18 cellular contexts compared by ENCODE assay signal in the genomic region with DNA sequence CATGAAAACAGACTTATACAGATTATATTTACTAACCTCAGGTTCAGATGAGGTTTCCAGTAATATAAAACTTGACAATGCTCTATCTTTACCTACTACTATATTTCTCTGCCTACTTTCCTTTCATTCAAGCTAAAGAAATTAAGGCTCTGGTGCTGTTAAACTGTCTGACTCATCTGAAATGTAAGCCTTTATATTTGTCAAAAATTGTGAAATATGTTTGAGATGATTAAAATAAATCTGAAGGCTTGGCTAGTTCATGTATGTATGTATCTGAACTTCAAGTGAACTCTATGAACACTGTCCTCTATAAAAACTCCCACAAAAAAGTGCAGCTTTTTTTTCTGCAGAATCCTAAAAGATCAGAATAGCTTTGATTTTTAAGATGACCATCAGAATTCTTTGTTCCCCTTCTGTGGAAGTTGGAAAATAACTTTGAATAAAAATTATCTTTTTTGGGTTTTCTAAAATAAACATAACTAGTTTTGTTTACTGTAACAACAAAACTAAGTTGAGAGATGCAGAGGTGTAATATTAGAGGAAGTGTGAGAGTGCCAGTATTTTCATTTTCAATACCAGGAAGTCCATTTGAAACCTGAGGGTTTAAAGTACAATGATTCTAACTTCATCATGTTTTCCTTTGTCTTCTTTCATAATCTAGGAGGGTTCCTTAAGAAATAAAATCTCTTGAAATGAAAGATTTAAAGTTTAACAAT. TPM values are rescaled to one million over a fixed set of nuclear protein-coding genes. Genes with fewer than 3 reads are reported as not detected.
DNase-seq lines count a peak whose midpoint lies in the region; ATAC-seq, FAIRE-seq and TF ChIP-seq lines count a peak whose summit lies in the region.
"Had no signal": no experiment of that assay in that cellular context is flagged by ENCODE, and none has a peak within 500 bp of the region (broad histone marks: within the 10 kb centered on the region; RNA-seq: fewer than 3 reads in every experiment).

No MANE protein-coding gene starts in this region.

- peaks cover 7 to 30% (median 9%) of the 10 kb centered on the region in 3 donors for H3K9me3 Mint-ChIP-seq in IgD-negative memory B cell
- H3K9me3 Mint-ChIP-seq in activated naive CD4-positive, alpha-beta T cell treated with anti-CD3 and anti-CD28 coated beads, Interleukin-2, amount 50 U/mL, for 72 hours: peaks cover 4 to 15% of the 10 kb centered on the region in 2 donors

- TF ChIP-seq CTCF in HepG2 (CRISPR knock-in tag; IDR thresholded peaks at IDR 0.05) (no peak), uterus (IDR thresholded peaks at IDR 0.05) (no peak)

- H3K27me3 ChIP-seq in right cardiac atrium (ENCODE audit: control insufficient read depth, insufficient read depth) (no peaks in the 10 kb centered on the region), HepG2 (ENCODE audit: control insufficient read depth in 1 of 2, insufficient read depth in 2 of 2, low read length in 2 of 2) (no peaks in the 10 kb centered on the region), uterus (no peaks in the 10 kb centered on the region)

- H3K27ac Mint-ChIP-seq in IgD-negative memory B cell: peak overlapping the region; percentile 4 to 59 (median 53)
- no peak overlapping the region for H3K27ac Mint-ChIP-seq in activated naive CD4-positive, alpha-beta T cell treated with anti-CD3 and anti-CD28 coated beads, Interleukin-2, amount 50 U/mL, for 72 hours
- H3K27ac Mint-ChIP-seq: activated naive CD8-positive, alpha-beta T cell treated with anti-CD3 and anti-CD28 coated beads, Interleukin-2, amount 50 U/mL, for 24 hours; CD4-positive, CD25-positive, alpha-beta regulatory T cell; dendritic cell treated with granulocyte-macrophage colony-stimulating factor and Interleukin-4, amounts not matched to agents 40 ng/mL and 50 ng/mL, for 4 days; T-helper 1 cell treated with Interleukin-12 subunit alpha and Interleukin-12 subunit beta and Interleukin-4 antibody, amounts not matched to agents 30 μg/mL and 1 μg/mL, for 36 hours had no signal

- H3K9ac ChIP-seq in HepG2 (ENCODE audit: insufficient read depth, low read depth, low read length): no peak overlapping the region

- H4K20me1 ChIP-seq in HepG2 (ENCODE audit: insufficient read depth, low read length): no peaks in the 10 kb centered on the region

- H3K36me3 ChIP-seq in HepG2 (replicated peaks in 1 of 2; ENCODE audit: control insufficient read depth in 1 of 2, insufficient read depth in 2 of 2, low read length in 2 of 2): no peaks in the 10 kb centered on the region
- H3K36me3 ChIP-seq in uterus: no peaks in the 10 kb centered on the region

- no peaks in the 10 kb centered on the region for H3K9me3 ChIP-seq in right cardiac atrium (ENCODE audit: control insufficient read depth, low read length)
- H3K9me3 ChIP-seq in HepG2 (ENCODE audit: low read length): peaks cover under 1% of the 10 kb centered on the region; the same call in 1 of the 2 replicates
- peaks cover 0 to 3% of the 10 kb centered on the region in 2 donors for H3K9me3 ChIP-seq in uterus

- no peak overlapping the region for H2AFZ ChIP-seq in HepG2 (ENCODE audit: low read length)

- in situ Hi-C loops in HepG2 (cut with HindIII; ENCODE audit: extremely low pct_ligation_motif_present, low pct_unique_long_range_greater_than_20kb): no loop called here

- H3K4me1 ChIP-seq in right cardiac atrium (ENCODE audit: control insufficient read depth, insufficient read depth, low read length): no peaks in the 10 kb centered on the region
- no peaks in the 10 kb centered on the region for H3K4me1 ChIP-seq in HepG2 (ENCODE audit: insufficient read depth, low read length)
- H3K4me1 ChIP-seq in uterus: no peaks in the 10 kb centered on the region

- POLR2A ChIA-PET in HepG2 (lab: Yijun Ruan, JAX): no interaction called here

- no peak overlapping the region for H3K27ac ChIP-seq in right cardiac atrium (ENCODE audit: low read length)
- H3K27ac ChIP-seq in HepG2 (ENCODE audit: extremely low read length, insufficient read depth, low read length): no peak overlapping the region
- H3K27ac ChIP-seq in uterus: no peak overlapping the region

- intact Hi-C loops in right cardiac atrium (cut with DNase I) (no loop called here), HepG2 (cut with micrococcal nuclease; ENCODE audit: unreplicated experiment) (no loop called here), uterus (cut with DNase I; ENCODE audit: low total_unique reads) (no loop called here)

- H3K4me1 Mint-ChIP-seq in IgD-negative memory B cell: peaks cover 17 to 36% (median 29%) of the 10 kb centered on the region in 3 donors

- ATAC-seq in GM18511 (IDR thresholded peaks at IDR 0.05; ENCODE audit: unreplicated experiment) (peak; percentile 85), GM21529 (IDR thresholded peaks at IDR 0.05; ENCODE audit: unreplicated experiment) (peak; percentile 81), right cardiac atrium (no peak), HepG2 (no peak)
- no peak for ATAC-seq in activated naive CD4-positive, alpha-beta T cell treated with anti-CD3 and anti-CD28 coated beads, Interleukin-2, amount 50 U/mL, for 72 hours
- ATAC-seq: activated naive CD8-positive, alpha-beta T cell treated with anti-CD3 and anti-CD28 coated beads, Interleukin-2, amount 50 U/mL, for 24 hours had no signal

- peaks cover 15% of the 10 kb centered on the region for H3K36me3 Mint-ChIP-seq in IgD-negative memory B cell
- peaks cover 6 to 19% of the 10 kb centered on the region in 2 donors for H3K36me3 Mint-ChIP-seq in activated naive CD4-positive, alpha-beta T cell treated with anti-CD3 and anti-CD28 coated beads, Interleukin-2, amount 50 U/mL, for 72 hours
- H3K36me3 Mint-ChIP-seq: CD4-positive, CD25-positive, alpha-beta regulatory T cell had no signal

- H3K4me3 ChIP-seq in right cardiac atrium (ENCODE audit: low read length) (no peak overlapping the region), HepG2 (replicated peaks in 1 of 3; ENCODE audit: insufficient read depth in 1 of 3, low read depth in 2 of 3, low read length in 3 of 3) (no peak overlapping the region), uterus (no peak overlapping the region)

- no peak overlapping the region for H3K4me2 ChIP-seq in HepG2 (ENCODE audit: low read depth, low read length)

- H3K4me3 Mint-ChIP-seq in IgD-negative memory B cell: peak overlapping the region in 2 of 4 donors; percentile 41 to 75
- H3K4me3 Mint-ChIP-seq: activated naive CD8-positive, alpha-beta T cell treated with anti-CD3 and anti-CD28 coated beads, Interleukin-2, amount 50 U/mL, for 24 hours; CD4-positive, CD25-positive, alpha-beta regulatory T cell; dendritic cell treated with granulocyte-macrophage colony-stimulating factor and Interleukin-4, amounts not matched to agents 40 ng/mL and 50 ng/mL, for 4 days; T-helper 1 cell treated with Interleukin-12 subunit alpha and Interleukin-12 subunit beta and Interleukin-4 antibody, amounts not matched to agents 30 μg/mL and 1 μg/mL, for 36 hours had no signal

- no peaks in the 10 kb centered on the region for H3K27me3 Mint-ChIP-seq in IgD-negative memory B cell
- H3K27me3 Mint-ChIP-seq: dendritic cell treated with granulocyte-macrophage colony-stimulating factor and Interleukin-4, amounts not matched to agents 40 ng/mL and 50 ng/mL, for 4 days had no signal

- TF ChIP-seq POLR2A in HepG2 (IDR thresholded peaks at IDR 0.05; ENCODE audit: insufficient read depth in 1 of 2, low read depth in 2 of 2, low read length in 2 of 2) (no peak), uterus (IDR thresholded peaks at IDR 0.05) (no peak)

- peak; percentile 59 for DNase-seq in iris pigment epithelial cell (ENCODE audit: low read depth)
- DNase-seq in right cardiac atrium: no peak
- DNase-seq in HepG2 (ENCODE audit: low spot score): no peak
- DNase-seq in uterus: no peak
- DNase-seq in activated naive CD4-positive, alpha-beta T cell treated with anti-CD3 and anti-CD28 coated beads, Interleukin-2, amount 50 U/mL, for 72 hours (ENCODE audit: low spot score in 2 of 2): no peak
- DNase-seq: activated CD8-positive, alpha-beta memory T cell treated with anti-CD3 and anti-CD28 coated beads for 24 hours; activated naive CD8-positive, alpha-beta T cell treated with anti-CD3 and anti-CD28 coated beads, Interleukin-2, amount 50 U/mL, for 24 hours; CD4-positive, CD25-positive, alpha-beta regulatory T cell; GOT3; NCI-H774; posterior cingulate gyrus; stimulated activated CD4-positive, alpha-beta T cell treated with anti-CD3 and anti-CD28 coated beads, Interleukin-4, amount 100 ng/mL, for 24 hours had no signal

- TF ChIP-seq EP300 in HepG2 (IDR thresholded peaks at IDR 0.05; ENCODE audit: low read depth in 2 of 2, low read length in 2 of 2) (no peak), HepG2 (CRISPR knock-in tag; IDR thresholded peaks at IDR 0.05; ENCODE audit: borderline replicate concordance) (no peak)

- H3K79me2 ChIP-seq in HepG2 (ENCODE audit: insufficient read depth, low read length): no peaks in the 10 kb centered on the region

- no peak for TF ChIP-seq RAD21 in HepG2 (CRISPR knock-in tag; IDR thresholded peaks at IDR 0.05)

- CTCF ChIA-PET in HepG2 (lab: Yijun Ruan, JAX; ENCODE audit: low intra/inter-chr PET ratio, low total read pairs): no interaction called here

- no TSS peak for BruUV-seq in HepG2 (replicated peaks; lab: Mats Ljungman, UMichigan)

- no peak for FAIRE-seq in HepG2 (lab: Jason Lieb, UNC)

RNA-seq across cellular contexts. Expression of a gene that starts 42.2 kb away (rescaled TPM):
- 4.0 TPM for polyA plus RNA-seq in IgD-negative memory B cell
- total RNA-seq in right cardiac atrium: not detected
- polyA plus RNA-seq in right cardiac atrium: not detected
- total RNA-seq in HepG2 (2016; rRNA removed; fragmentation: Illumina TruSeq; extraction: Trizol): not detected in 2 replicates
- total RNA-seq in HepG2 (2016; cell fraction: cytosol; rRNA removed; fragmentation: Illumina TruSeq; extraction: Trizol; ENCODE audit: low read depth): not detected in 2 replicates
- total RNA-seq in HepG2 (2016; cell fraction: insoluble cytoplasmic fraction; rRNA removed; fragmentation: Illumina TruSeq; extraction: Trizol): not detected in 2 replicates
- not detected in 2 replicates for total RNA-seq in HepG2 (2016; cell fraction: membrane; rRNA removed; fragmentation: Illumina TruSeq; extraction: Trizol)
- not detected in 2 replicates for total RNA-seq in HepG2 (2016; cell fraction: nucleus; rRNA removed; fragmentation: Illumina TruSeq; extraction: Trizol)
- polyA plus RNA-seq in HepG2 (2011; rRNA removed): not detected in 2 replicates
- polyA plus RNA-seq in HepG2 (2011; cell fraction: cytosol; rRNA removed): not detected in 2 replicates
- not detected in 2 replicates for polyA plus RNA-seq in HepG2 (2011; cell fraction: nucleus; rRNA removed)
- 0.09 TPM in 1 of 2 replicates, not detected in the other for polyA plus RNA-seq in HepG2 (2012)
- not detected in 2 replicates for polyA plus RNA-seq in HepG2 (2016; cell fraction: cytosol; fragmentation: Illumina TruSeq; extraction: Trizol; ENCODE audit: low read depth)
- not detected in 2 replicates for polyA plus RNA-seq in HepG2 (2016; cell fraction: insoluble cytoplasmic fraction; fragmentation: Illumina TruSeq; extraction: Trizol; ENCODE audit: low read depth)
- not detected in 2 replicates for polyA plus RNA-seq in HepG2 (2016; cell fraction: membrane; fragmentation: Illumina TruSeq; extraction: Trizol; ENCODE audit: low read depth)
- not detected in 2 replicates for polyA plus RNA-seq in HepG2 (2016; cell fraction: nucleus; fragmentation: Illumina TruSeq; extraction: Trizol; ENCODE audit: insufficient read depth, low read depth)
- polyA minus RNA-seq in HepG2 (2011; rRNA and poly(A)+ RNA removed; ENCODE audit: low replicate concordance): not detected in 2 replicates
- polyA minus RNA-seq in HepG2 (2011; cell fraction: cytosol; rRNA and poly(A)+ RNA removed): not detected in 2 replicates
- polyA minus RNA-seq in HepG2 (2011; cell fraction: nucleus; rRNA and poly(A)+ RNA removed): not detected in 2 replicates
- total RNA-seq in uterus: 1 to 10 TPM in 1 of 4 donors, not detected in 3; 1.9 TPM
- total RNA-seq in activated naive CD4-positive, alpha-beta T cell treated with anti-CD3 and anti-CD28 coated beads, Interleukin-2, amount 50 U/mL, for 72 hours: not detected
- total RNA-seq: CD4-positive, CD25-positive, alpha-beta regulatory T cell; temporal lobe had no signal

Comparison
In these comparisons a context has a peak if more than half of its experiments do, and no peak if none do; other contexts are left out.
1. ATAC-seq: peak in GM18511 (single experiment) and GM21529 (single experiment); none in right cardiac atrium (0 of 2), HepG2 (single experiment) and activated naive CD4-positive, alpha-beta T cell treated with anti-CD3 and anti-CD28 coated beads, Interleukin-2, amount 50 U/mL, for 72 hours (0 of 2).
2. H3K27ac Mint-ChIP-seq: peak in IgD-negative memory B cell (3 of 3); none in activated naive CD4-positive, alpha-beta T cell treated with anti-CD3 and anti-CD28 coated beads, Interleukin-2, amount 50 U/mL, for 72 hours (0 of 2).